Comparison of ENCODE assay signal across 11 cellular contexts in the genomic region with DNA sequence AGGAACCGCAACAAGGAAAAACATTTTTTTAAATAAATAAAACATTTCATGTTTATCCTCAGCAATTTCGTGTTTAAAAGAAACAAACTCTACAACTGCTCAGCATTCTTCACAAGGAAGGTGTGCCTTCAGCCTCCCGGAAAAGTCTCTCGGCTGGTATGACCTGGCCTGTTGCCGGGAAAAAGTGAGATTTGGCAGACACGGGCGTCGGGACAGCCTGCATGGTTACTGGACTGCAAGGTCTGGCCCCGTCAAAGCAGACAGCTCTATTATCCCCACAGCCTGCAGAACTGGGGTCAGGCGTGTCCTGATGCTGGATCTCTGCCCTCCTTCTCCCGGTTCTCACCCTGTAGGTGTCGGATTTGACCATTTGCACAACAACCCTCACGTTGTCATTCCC.
DNase-seq lines count a peak whose midpoint lies in the region; TF ChIP-seq lines count a peak whose summit lies in the region.
"Had no signal": no experiment of that assay in that cellular context is flagged by ENCODE, and none has a peak within 500 bp of the region (broad histone marks: within the 10 kb centered on the region; RNA-seq: fewer than 3 reads in every experiment).

No MANE protein-coding gene starts in this region.

- no peaks in the 10 kb centered on the region for H3K9me3 Mint-ChIP-seq in type B pancreatic cell

- peak overlapping the region; percentile 68 for H3K27ac Mint-ChIP-seq in type B pancreatic cell
- H3K27ac Mint-ChIP-seq: T-helper 2 cell treated with Interferon-gamma antibody and Interleukin-4, amounts not matched to agents 5 μg/mL and 100 μg/mL, for 36 hours had no signal

- H3K4me3 Mint-ChIP-seq in type B pancreatic cell, result peak overlapping the region; percentile 67
- H3K4me3 Mint-ChIP-seq: T-helper 2 cell treated with Interferon-gamma antibody and Interleukin-4, amounts not matched to agents 5 μg/mL and 100 μg/mL, for 36 hours had no signal

- POLR2A ChIA-PET in HEK293T (lab: Yijun Ruan, JAX), result interaction anchor here (0.7 kb wide), 1 partner anchor 113 kb away, joined by 3 read pairs; no protein-coding TSS in a partner anchor

- TF ChIP-seq CTCF in fibroblast of mammary gland (conservative IDR thresholded peaks at IDR 0.05; ENCODE audit: control insufficient read depth, insufficient read depth, low read depth, low read length) (no peak), type B pancreatic cell (conservative IDR thresholded peaks at IDR 0.05) (no peak)

- CTCF ChIA-PET in HEK293T (lab: Yijun Ruan, JAX), result interaction anchor here (0.6 kb wide), 1 partner anchor 487 kb away, joined by 3 read pairs; no protein-coding TSS in a partner anchor

- H3K36me3 Mint-ChIP-seq in type B pancreatic cell, result no peaks in the 10 kb centered on the region

- TF ChIP-seq EP300 in Ishikawa (IDR thresholded peaks at IDR 0.05; ENCODE audit: borderline replicate concordance), result peak; percentile 65; the same call in 1 of the 2 replicates

- TF ChIP-seq RAD21 in Ishikawa (IDR thresholded peaks at IDR 0.05; ENCODE audit: low read depth), result no peak

- DNase-seq in fibroblast of mammary gland (ENCODE audit: low read depth) (peak; percentile 17), medulla oblongata (ENCODE audit: extremely low spot score) (peak; percentile 51), type B pancreatic cell (ENCODE audit: extremely low spot score, unreplicated experiment) (no peak), NCI-H2081 (lab: John Stamatoyannopoulos, UW) (no peak), NCI-H2227 treated with DMSO at 0.1 percent for 48 hours (lab: John Stamatoyannopoulos, UW) (no peak), HEK293T (ENCODE audit: extremely low spot score) (no peak), SHP77 treated with DMSO at 0.1 percent for 48 hours (lab: John Stamatoyannopoulos, UW) (no peak)
- DNase-seq: NCI-H1436 treated with DMSO at 0.1 percent for 48 hours; stimulated activated CD4-positive, alpha-beta T cell treated with anti-CD3 and anti-CD28 coated beads, Interleukin-12 subunit alpha, Interleukin-12 subunit beta, amount 100 ng/mL, for 4 hours had no signal

- no peak overlapping the region for H3K4me3 ChIP-seq in fibroblast of mammary gland (ENCODE audit: control insufficient read depth, low read depth, low read length)

- H3K27me3 Mint-ChIP-seq in type B pancreatic cell, result no peaks in the 10 kb centered on the region

- peaks cover 50% of the 10 kb centered on the region for H3K4me1 Mint-ChIP-seq in type B pancreatic cell (ENCODE audit: unreplicated experiment)

TF ChIP-seq in Ishikawa, 13 proteins besides CTCF, POLR2A, EP300 and RAD21:
- peak; percentile 85 for TF ChIP-seq NFIC (IDR thresholded peaks at IDR 0.05)
- TF ChIP-seq TCF12 (IDR thresholded peaks at IDR 0.05; ENCODE audit: low read depth), result peak; percentile 25; the same call in 1 of the 2 replicates
- no peak for TF ChIP-seq YY1 (IDR thresholded peaks at IDR 0.05; ENCODE audit: low read depth)
- TF ChIP-seq FOXM1 (IDR thresholded peaks at IDR 0.05; ENCODE audit: borderline replicate concordance, low read depth), result no peak
- TF ChIP-seq, protein P1, sequence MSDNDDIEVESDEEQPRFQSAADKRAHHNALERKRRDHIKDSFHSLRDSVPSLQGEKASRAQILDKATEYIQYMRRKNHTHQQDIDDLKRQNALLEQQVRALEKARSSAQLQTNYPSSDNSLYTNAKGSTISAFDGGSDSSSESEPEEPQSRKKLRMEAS (IDR thresholded peaks at IDR 0.05), result peak; percentile 78
- TF ChIP-seq TEAD4 (IDR thresholded peaks at IDR 0.05), result peak; percentile 49

TF ChIP-seq in HEK293T, 16 proteins besides CTCF, POLR2A, EP300 and RAD21:
- TF ChIP-seq HDGF (IDR thresholded peaks at IDR 0.05; ENCODE audit: borderline replicate concordance) (no peak), SP1 (IDR thresholded peaks at IDR 0.05) (no peak)

Comparison
In these comparisons a context has a peak if more than half of its experiments do, and no peak if none do; other contexts are left out.
1. DNase-seq: peak in fibroblast of mammary gland (single experiment) and medulla oblongata (single experiment); none in type B pancreatic cell (single experiment), NCI-H2081 (0 of 2), NCI-H2227 treated with DMSO at 0.1 percent for 48 hours (single experiment), HEK293T (single experiment) and SHP77 treated with DMSO at 0.1 percent for 48 hours (single experiment).